In the genomic region with DNA sequence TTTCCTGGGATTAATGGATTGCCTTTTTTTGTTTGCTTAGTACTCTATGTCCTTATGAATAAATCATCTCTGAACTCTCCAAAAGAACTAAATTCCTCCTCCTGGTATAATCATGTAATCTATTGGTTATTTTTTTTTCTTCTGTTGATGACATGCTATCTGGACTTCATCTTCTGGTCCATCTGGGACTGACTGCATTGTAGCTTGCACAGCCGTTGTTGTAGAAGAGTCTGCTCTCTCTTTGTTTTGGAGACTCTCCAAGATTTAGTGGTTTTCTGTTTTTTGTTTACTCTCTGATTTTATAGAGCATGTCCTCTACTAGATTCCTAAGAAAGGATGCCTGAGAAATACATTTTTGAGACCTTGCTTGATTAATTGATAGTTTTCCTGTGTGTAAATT, we compare ENCODE assay signal across 8 cellular contexts. TPM values are rescaled to one million over a fixed set of nuclear protein-coding genes. Genes with fewer than 3 reads are reported as not detected.
DNase-seq lines count a peak whose midpoint lies in the region; ATAC-seq and TF ChIP-seq lines count a peak whose summit lies in the region.

No MANE protein-coding gene starts in this region.

- no peaks in the 10 kb centered on the region for H3K9me2 ChIP-seq in PC-9 (ENCODE audit: insufficient read depth)
- no peaks in the 10 kb centered on the region for H3K9me2 ChIP-seq in Karpas-422 (replicated peaks; ENCODE audit: insufficient read depth, low read length)

- no peak for TF ChIP-seq CTCF in PC-9 (conservative IDR thresholded peaks at IDR 0.05)
- no peak for TF ChIP-seq CTCF in fibroblast of mammary gland (conservative IDR thresholded peaks at IDR 0.05; ENCODE audit: control insufficient read depth, insufficient read depth, low read depth, low read length)

- H3K27me3 ChIP-seq in PC-9 (ENCODE audit: insufficient read depth, low read depth) (no peaks in the 10 kb centered on the region), Karpas-422 (ENCODE audit: low read length) (no peaks in the 10 kb centered on the region)

- H3K9me3 ChIP-seq in PC-9 (ENCODE audit: insufficient read depth, low read depth) (no peaks in the 10 kb centered on the region), Karpas-422 (ENCODE audit: low read length) (no peaks in the 10 kb centered on the region)

- POLR2A ChIA-PET in PC-9 (lab: Charles Lee; ENCODE audit: unreplicated experiment), result interaction anchor here (0.6 kb wide), 1 partner anchor 217 kb away, joined by 6 read pairs; no protein-coding TSS in a partner anchor

- CTCF ChIA-PET in PC-9 (lab: Charles Lee), result no interaction called here

- H3K27ac ChIP-seq in PC-9 (0 out of 2 replicates have a peak overlapping the region, but pooled peaks have one; percentile 22), Karpas-422 (ENCODE audit: low read length) (no peak overlapping the region)

- H3K36me3 ChIP-seq in PC-9 (ENCODE audit: low read depth) (0 out of 2 replicates have a peak, but pooled peaks cover 6% of the 10 kb centered on the region), Karpas-422 (ENCODE audit: insufficient read depth, low read length) (peaks cover 26% of the 10 kb centered on the region; the same call in 1 of the 2 replicates)

- H3K9ac ChIP-seq in Karpas-422 (ENCODE audit: low read length), result no peak overlapping the region

- intact Hi-C loops in PC-9 (cut with micrococcal nuclease; ENCODE audit: unreplicated experiment), result no loop called here

- peaks cover 18% of the 10 kb centered on the region for H3K4me1 ChIP-seq in PC-9 (replicated peaks; ENCODE audit: insufficient read depth)
- H3K4me1 ChIP-seq in Karpas-422 (ENCODE audit: low read length), result peaks cover 61% of the 10 kb centered on the region

- H4K20me1 ChIP-seq in PC-9 (ENCODE audit: insufficient read depth), result peaks cover 96% of the 10 kb centered on the region
- peaks cover 37% of the 10 kb centered on the region for H4K20me1 ChIP-seq in Karpas-422 (ENCODE audit: insufficient read depth, low read depth, low read length)

- no peak for ATAC-seq in GM18498 (IDR thresholded peaks at IDR 0.05; ENCODE audit: unreplicated experiment)

- peaks cover 29% of the 10 kb centered on the region; the same call in 1 of the 2 replicates for H3F3A ChIP-seq in PC-9 (ENCODE audit: insufficient read depth, low read depth)

- DNase-seq in GM04504 (ENCODE audit: low read depth), result peak; percentile 56
- peak in 1 of 2 experiments; percentile 65 for DNase-seq in PC-9
- DNase-seq in fibroblast of mammary gland (ENCODE audit: low read depth), result peak; percentile 93
- peak; percentile 77 for DNase-seq in skeletal muscle cell (ENCODE audit: low read depth)
- no peak for DNase-seq in NCI-H524 (lab: John Stamatoyannopoulos, UW)
- DNase-seq in hypothalamus (lab: John Stamatoyannopoulos, UW), result no peak
- no peak for DNase-seq in Karpas-422

- H2AFZ ChIP-seq in PC-9, result no peak overlapping the region
- H2AFZ ChIP-seq in Karpas-422 (ENCODE audit: low read length), result no peak overlapping the region

- no peak overlapping the region for H3K4me2 ChIP-seq in PC-9
- H3K4me2 ChIP-seq in Karpas-422 (ENCODE audit: low read depth, low read length, poor library complexity, severe bottlenecking), result no peak overlapping the region

- H3K4me3 ChIP-seq in PC-9 (no peak overlapping the region), fibroblast of mammary gland (ENCODE audit: control insufficient read depth, low read depth, low read length) (no peak overlapping the region), skeletal muscle cell (ENCODE audit: low read depth, low read length) (no peak overlapping the region), Karpas-422 (ENCODE audit: low read length) (no peak overlapping the region)

- H3K79me2 ChIP-seq in PC-9 (ENCODE audit: low read depth), result peaks cover 97% of the 10 kb centered on the region
- peaks cover 99% of the 10 kb centered on the region for H3K79me2 ChIP-seq in Karpas-422 (ENCODE audit: low read length)

- BruUV-seq in PC-9 (replicated peaks; lab: Mats Ljungman, UMichigan), result no TSS peak

RNA-seq across cellular contexts. Expression of gene IREB2, which starts 19.1 kb away (rescaled TPM):
- 48.8 and 49.0 TPM in 2 replicates for total RNA-seq in PC-9 (2021)
- 25.1 and 36.2 TPM in 2 replicates for total RNA-seq in Karpas-422 (2014; rRNA removed; shearing (Covaris generic); ENCODE audit: low replicate concordance)

RNA-seq across cellular contexts. Expression of gene HYKK, which starts 50.3 kb away (rescaled TPM):
- 5.6 and 6.9 TPM in 2 replicates for total RNA-seq in PC-9 (2021)
- total RNA-seq in Karpas-422 (2014; rRNA removed; shearing (Covaris generic); ENCODE audit: low replicate concordance), result 0.47 and 1.2 TPM in 2 replicates

Comparison
In these comparisons a context has a peak if more than half of its experiments do, and no peak if none do; other contexts are left out.
1. DNase-seq: peak in GM04504 (single experiment), fibroblast of mammary gland (single experiment) and skeletal muscle cell (single experiment); none in NCI-H524 (0 of 2), hypothalamus (0 of 51) and Karpas-422 (single experiment).